ENCODE assay signal across 13 cellular contexts in genomic region chr1:166906647-166907046, GRCh38. TPM values are rescaled to one million over a fixed set of nuclear protein-coding genes. Genes with fewer than 3 reads are reported as not detected.
DNase-seq lines count a peak whose midpoint lies in the region; ATAC-seq and TF ChIP-seq lines count a peak whose summit lies in the region.
"Had no signal": no experiment of that assay in that cellular context is flagged by ENCODE, and none has a peak within 500 bp of the region (broad histone marks: within the 10 kb centered on the region; RNA-seq: fewer than 3 reads in every experiment).

No MANE protein-coding gene starts in this region.

- H3K4me1 Mint-ChIP-seq in activated CD8-positive, alpha-beta T cell treated with anti-CD3 and anti-CD28 coated beads, Interleukin-2, amount 10 ng/mL, durations not matched to agents 7 days and 5 days (ENCODE audit: low read depth) = peaks cover 69% of the 10 kb centered on the region
- peaks cover 16% of the 10 kb centered on the region for H3K4me1 Mint-ChIP-seq in activated CD8-positive, alpha-beta T cell treated with anti-CD3 and anti-CD28 coated beads for 36 hours (ENCODE audit: low read depth)
- peaks cover 21% of the 10 kb centered on the region for H3K4me1 Mint-ChIP-seq in stimulated activated effector memory CD8-positive, alpha-beta T cell treated with anti-CD3 and anti-CD28 coated beads, Interleukin-12 subunit alpha, Interleukin-12 subunit beta, amount 100 ng/mL, for 72 hours

- no peak overlapping the region for H2AFZ ChIP-seq in mesenchymal stem cell (ENCODE audit: low read depth, low read length)

- peak overlapping the region; percentile 71 for H3K27ac Mint-ChIP-seq in activated CD8-positive, alpha-beta T cell treated with anti-CD3 and anti-CD28 coated beads, Interleukin-2, amount 10 ng/mL, durations not matched to agents 7 days and 5 days
- H3K27ac Mint-ChIP-seq in activated CD8-positive, alpha-beta T cell treated with anti-CD3 and anti-CD28 coated beads for 36 hours = no peak overlapping the region
- no peak overlapping the region for H3K27ac Mint-ChIP-seq in stimulated activated effector memory CD8-positive, alpha-beta T cell treated with anti-CD3 and anti-CD28 coated beads, Interleukin-12 subunit alpha, Interleukin-12 subunit beta, amount 100 ng/mL, for 72 hours

- no peak overlapping the region for H4K91ac ChIP-seq in mesenchymal stem cell (ENCODE audit: low read length)

- no peak overlapping the region for H3K4ac ChIP-seq in mesenchymal stem cell (ENCODE audit: low read depth in 1 of 2, low read length in 2 of 2)

- no peaks in the 10 kb centered on the region for H3K79me1 ChIP-seq in mesenchymal stem cell (replicated peaks; ENCODE audit: low read length, poor library complexity, severe bottlenecking)

- H2BK5ac ChIP-seq in mesenchymal stem cell (ENCODE audit: low read depth, low read length, poor library complexity, severe bottlenecking) = no peak overlapping the region

- peak overlapping the region in 1 of 2 experiments; percentile 92 for H3K14ac ChIP-seq in mesenchymal stem cell (ENCODE audit: low read length in 2 of 2)

- no peaks in the 10 kb centered on the region for H3K9me3 Mint-ChIP-seq in activated CD8-positive, alpha-beta T cell treated with anti-CD3 and anti-CD28 coated beads, Interleukin-2, amount 10 ng/mL, durations not matched to agents 7 days and 5 days (ENCODE audit: insufficient read depth)
- peaks cover 3% of the 10 kb centered on the region for H3K9me3 Mint-ChIP-seq in activated CD8-positive, alpha-beta T cell treated with anti-CD3 and anti-CD28 coated beads for 36 hours
- no peaks in the 10 kb centered on the region for H3K9me3 Mint-ChIP-seq in stimulated activated effector memory CD8-positive, alpha-beta T cell treated with anti-CD3 and anti-CD28 coated beads, Interleukin-12 subunit alpha, Interleukin-12 subunit beta, amount 100 ng/mL, for 72 hours

- ATAC-seq in activated CD8-positive, alpha-beta T cell treated with anti-CD3 and anti-CD28 coated beads, Interleukin-2, amount 10 ng/mL, durations not matched to agents 7 days and 5 days = no peak
- ATAC-seq in activated CD8-positive, alpha-beta T cell treated with anti-CD3 and anti-CD28 coated beads for 36 hours = no peak
- ATAC-seq in stimulated activated effector memory CD8-positive, alpha-beta T cell treated with anti-CD3 and anti-CD28 coated beads, Interleukin-12 subunit alpha, Interleukin-12 subunit beta, amount 100 ng/mL, for 72 hours = no peak
- no peak for ATAC-seq in GM21619 (IDR thresholded peaks at IDR 0.05; ENCODE audit: unreplicated experiment)

- no peak overlapping the region for H4K8ac ChIP-seq in mesenchymal stem cell (ENCODE audit: low read length)

- no peak for DNase-seq in activated CD8-positive, alpha-beta T cell treated with anti-CD3 and anti-CD28 coated beads, Interleukin-2, amount 10 ng/mL, durations not matched to agents 7 days and 5 days
- DNase-seq in activated CD8-positive, alpha-beta T cell treated with anti-CD3 and anti-CD28 coated beads for 36 hours = no peak
- DNase-seq in SJSA1 (ENCODE audit: low read depth in 1 of 2, low spot score in 2 of 2) (peak in 1 of 2 experiments; percentile 51), mesenchymal stem cell (no peak), LoVo (ENCODE audit: low spot score) (no peak), NCI-H2227 treated with DMSO at 0.1 percent for 48 hours (lab: John Stamatoyannopoulos, UW) (no peak)
- no peak for DNase-seq in stimulated activated effector memory CD8-positive, alpha-beta T cell treated with anti-CD3 and anti-CD28 coated beads, Interleukin-12 subunit alpha, Interleukin-12 subunit beta, amount 100 ng/mL, for 72 hours (ENCODE audit: low spot score in 2 of 2)
- DNase-seq: C1 segment of cervical spinal cord, NCI-H1436 treated with DMSO at 0.1 percent for 48 hours, NCI-H2081, NCI-H526 had no signal

- no peak overlapping the region for H3K23ac ChIP-seq in mesenchymal stem cell (ENCODE audit: low read length in 2 of 2)

- H3K4me1 ChIP-seq in SJSA1 (replicated peaks) = peaks cover 59% of the 10 kb centered on the region
- H3K4me1 ChIP-seq in mesenchymal stem cell (ENCODE audit: control insufficient read depth, insufficient read depth, low read depth, low read length) = peaks cover 5% of the 10 kb centered on the region
- H3K4me1 ChIP-seq: HAP-1 had no signal

- no peak overlapping the region for H2BK120ac ChIP-seq in mesenchymal stem cell (ENCODE audit: low read depth, low read length)

- H3K18ac ChIP-seq in mesenchymal stem cell (ENCODE audit: low read depth in 1 of 2, low read length in 2 of 2) = peak overlapping the region in 1 of 2 experiments; percentile 74

- intact Hi-C loops in activated CD8-positive, alpha-beta T cell treated with anti-CD3 and anti-CD28 coated beads for 36 hours (cut with micrococcal nuclease) = no loop called here

- no peak overlapping the region for H2BK15ac ChIP-seq in mesenchymal stem cell (ENCODE audit: low read depth, poor library complexity, severe bottlenecking)

- no peaks in the 10 kb centered on the region for H3K27me3 ChIP-seq in SJSA1 (replicated peaks)
- no peaks in the 10 kb centered on the region for H3K27me3 ChIP-seq in mesenchymal stem cell (ENCODE audit: control insufficient read depth in 1 of 2, insufficient read depth in 1 of 2, low read length in 2 of 2)

- no peak overlapping the region for H3K4me2 ChIP-seq in mesenchymal stem cell (ENCODE audit: low read length, poor library complexity, severe bottlenecking)

- 82% methylated on average over 3 of the region's 3 CpGs for WGBS in mesenchymal stem cell

- POLR2A ChIA-PET in activated CD8-positive, alpha-beta T cell treated with anti-CD3 and anti-CD28 coated beads, Interleukin-2, amount 10 ng/mL, durations not matched to agents 7 days and 5 days (lab: Charles Lee) = interaction anchor here (1.1 to 1.9 kb wide), 4 partner anchors 22 to 314 kb away, joined by 3 to 9 read pairs (median 4); partner anchors contain the start of genes POU2F1 and TADA1
- POLR2A ChIA-PET in activated CD8-positive, alpha-beta T cell treated with anti-CD3 and anti-CD28 coated beads for 36 hours (lab: Charles Lee) = no interaction called here

- H3K9me3 ChIP-seq in SJSA1 (replicated peaks) = no peaks in the 10 kb centered on the region
- H3K9me3 ChIP-seq in mesenchymal stem cell (ENCODE audit: control insufficient read depth, low read length) = peaks cover 4% of the 10 kb centered on the region
- H3K9me3 ChIP-seq: HAP-1 had no signal

- H2AK5ac ChIP-seq in mesenchymal stem cell (ENCODE audit: low read length, severe bottlenecking) = peak overlapping the region; percentile 96

- H2BK12ac ChIP-seq in mesenchymal stem cell (ENCODE audit: low read length in 2 of 2) = peak overlapping the region in 1 of 2 experiments; percentile 68

- TF ChIP-seq CTCF in activated CD8-positive, alpha-beta T cell treated with anti-CD3 and anti-CD28 coated beads for 36 hours (IDR thresholded peaks at IDR 0.05) = no peak

- H3K27ac ChIP-seq in SJSA1 (peak overlapping the region; percentile 92), mesenchymal stem cell (ENCODE audit: low read length, poor library complexity, severe bottlenecking) (peak overlapping the region; percentile 41)

- peaks cover 14% of the 10 kb centered on the region for H3K36me3 Mint-ChIP-seq in activated CD8-positive, alpha-beta T cell treated with anti-CD3 and anti-CD28 coated beads, Interleukin-2, amount 10 ng/mL, durations not matched to agents 7 days and 5 days (ENCODE audit: low read depth)
- H3K36me3 Mint-ChIP-seq in activated CD8-positive, alpha-beta T cell treated with anti-CD3 and anti-CD28 coated beads for 36 hours (ENCODE audit: low read depth) = no peaks in the 10 kb centered on the region
- no peaks in the 10 kb centered on the region for H3K36me3 Mint-ChIP-seq in stimulated activated effector memory CD8-positive, alpha-beta T cell treated with anti-CD3 and anti-CD28 coated beads, Interleukin-12 subunit alpha, Interleukin-12 subunit beta, amount 100 ng/mL, for 72 hours

- no peak overlapping the region for H3K9ac ChIP-seq in mesenchymal stem cell (ENCODE audit: low read length)

- H3K4me3 Mint-ChIP-seq in activated CD8-positive, alpha-beta T cell treated with anti-CD3 and anti-CD28 coated beads, Interleukin-2, amount 10 ng/mL, durations not matched to agents 7 days and 5 days = no peak overlapping the region
- H3K4me3 Mint-ChIP-seq in activated CD8-positive, alpha-beta T cell treated with anti-CD3 and anti-CD28 coated beads for 36 hours = no peak overlapping the region
- peak overlapping the region; percentile 36 for H3K4me3 Mint-ChIP-seq in stimulated activated effector memory CD8-positive, alpha-beta T cell treated with anti-CD3 and anti-CD28 coated beads, Interleukin-12 subunit alpha, Interleukin-12 subunit beta, amount 100 ng/mL, for 72 hours

- CTCF ChIA-PET in activated CD8-positive, alpha-beta T cell treated with anti-CD3 and anti-CD28 coated beads, Interleukin-2, amount 10 ng/mL, durations not matched to agents 7 days and 5 days (lab: Charles Lee) = interaction anchor here (1.7 to 20.5 kb wide), 5 partner anchors 23 to 153 kb away, joined by 7 to 838 read pairs (median 50); partner anchors contain the start of genes POGK and TADA1
- CTCF ChIA-PET in activated CD8-positive, alpha-beta T cell treated with anti-CD3 and anti-CD28 coated beads for 36 hours (lab: Charles Lee) = interaction anchor here (1.0 to 24.9 kb wide), 6 partner anchors 22 to 628 kb away, joined by 3 to 863 read pairs (median 4); no protein-coding TSS in a partner anchor

- peaks cover 21% of the 10 kb centered on the region for H3K27me3 Mint-ChIP-seq in activated CD8-positive, alpha-beta T cell treated with anti-CD3 and anti-CD28 coated beads, Interleukin-2, amount 10 ng/mL, durations not matched to agents 7 days and 5 days (ENCODE audit: low read depth)
- H3K27me3 Mint-ChIP-seq in activated CD8-positive, alpha-beta T cell treated with anti-CD3 and anti-CD28 coated beads for 36 hours = peaks cover 1% of the 10 kb centered on the region

- no peaks in the 10 kb centered on the region for H3K36me3 ChIP-seq in SJSA1
- H3K36me3 ChIP-seq in mesenchymal stem cell (ENCODE audit: control insufficient read depth in 1 of 2, insufficient read depth in 2 of 2, low read depth in 1 of 2, low read length in 2 of 2) = no peaks in the 10 kb centered on the region
- H3K36me3 ChIP-seq: HAP-1 had no signal

- H3K4me3 ChIP-seq in SJSA1 (no peak overlapping the region), mesenchymal stem cell (ENCODE audit: insufficient read depth in 1 of 2, low read depth in 1 of 2, low read length in 2 of 2) (no peak overlapping the region)
- H3K4me3 ChIP-seq: HAP-1 had no signal

RNA-seq across cellular contexts. Expression of gene TADA1, which starts 30.6 kb away (rescaled TPM):
- 10 to 100 TPM; 12.9 to 13.6 TPM for total RNA-seq in activated CD8-positive, alpha-beta T cell treated with anti-CD3 and anti-CD28 coated beads, Interleukin-2, amount 10 ng/mL, durations not matched to agents 7 days and 5 days
- total RNA-seq in activated CD8-positive, alpha-beta T cell treated with anti-CD3 and anti-CD28 coated beads for 36 hours = 10 to 100 TPM; 14.3 to 15.7 TPM
- total RNA-seq in SJSA1 (2014; rRNA removed; shearing (Covaris generic)) = 20.6 and 22.6 TPM in 2 replicates
- 5.2 TPM for polyA plus RNA-seq in mesenchymal stem cell (2013, experiment 1 of 2)
- 5.5 TPM for polyA plus RNA-seq in mesenchymal stem cell (2013, experiment 2 of 2)
